1 cellular context compared by ENCODE assay signal in genomic region chr1:17046043-17046657, GRCh38.
TF ChIP-seq lines count a peak whose summit lies in the region.

No MANE protein-coding gene starts in this region.

TF ChIP-seq in GM23338, 12 proteins besides CTCF, POLR2A, EP300 and RAD21:
- TF ChIP-seq ZNF462 (CRISPR knock-in tag; IDR thresholded peaks at IDR 0.05) (no peak), EZH2 (IDR thresholded peaks at IDR 0.05; ENCODE audit: low read depth, unreplicated experiment) (no peak), JUNB (IDR thresholded peaks at IDR 0.05; ENCODE audit: unreplicated experiment) (no peak)
